ENCODE assay signal across 18 cellular contexts in the genomic region with DNA sequence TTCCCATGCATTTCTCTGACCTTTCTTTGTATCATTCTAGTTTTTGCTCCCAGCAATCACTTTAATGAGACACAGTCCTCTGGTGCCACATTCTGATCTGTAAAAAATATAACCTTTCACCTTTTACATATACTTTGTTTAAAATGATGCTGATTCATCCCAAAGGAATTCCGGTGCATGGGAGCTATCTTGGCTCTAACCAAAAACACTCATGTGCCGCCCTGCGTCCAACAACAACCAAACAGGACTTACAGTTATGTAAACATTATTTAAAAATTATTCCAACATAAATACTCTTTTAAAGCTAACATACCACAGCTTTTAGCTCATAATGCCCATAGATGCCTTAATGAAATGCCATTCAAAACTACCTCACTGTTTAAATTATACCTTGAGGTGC. TPM values are rescaled to one million over a fixed set of nuclear protein-coding genes. Genes with fewer than 3 reads are reported as not detected.
"Had no signal": no experiment of that assay in that cellular context is flagged by ENCODE, and none has a peak within 500 bp of the region (broad histone marks: within the 10 kb centered on the region; RNA-seq: fewer than 3 reads in every experiment).

No MANE protein-coding gene starts in this region.

- DNase-seq: activated CD4-positive, alpha-beta memory T cell treated with anti-CD3 and anti-CD28 coated beads for 36 hours; activated CD4-positive, alpha-beta T cell treated with anti-CD3 and anti-CD28 coated beads for 1 hour; activated gamma-delta T cell; activated T-cell treated with anti-CD3 and anti-CD28 coated beads, Interleukin-2, amount 50 U/mL, for 48 hours; anterior cingulate cortex; effector CD8-positive, alpha-beta T cell; mucosa of descending colon; naive thymus-derived CD8-positive, alpha-beta T cell; posterior cingulate gyrus; stimulated activated CD4-positive, alpha-beta T cell treated with anti-CD3 and anti-CD28 coated beads, Interleukin-15, amount 100 ng/mL, for 24 hours; stimulated activated CD4-positive, alpha-beta T cell treated with anti-CD3 and anti-CD28 coated beads, Interleukin-4, amount 100 ng/mL, for 24 hours; stimulated activated naive CD8-positive, alpha-beta T cell treated with anti-CD3 and anti-CD28 coated beads, Interleukin-15, amount 100 ng/mL, for 72 hours; tibial artery; uterus had no signal

- H3K4me1 ChIP-seq: breast epithelium, uterus had no signal

- H3K9me3 ChIP-seq: breast epithelium, mucosa of descending colon, tibial artery, uterus had no signal

- H3K27ac ChIP-seq: breast epithelium, epithelial cell of prostate, tibial artery, uterus had no signal

- H3K36me3 ChIP-seq: breast epithelium, tibial artery, uterus had no signal

- H3K27me3 ChIP-seq: breast epithelium, tibial artery, uterus had no signal

- ATAC-seq: mucosa of descending colon; naive thymus-derived CD8-positive, alpha-beta T cell; stimulated activated naive CD8-positive, alpha-beta T cell treated with anti-CD3 and anti-CD28 coated beads, Interleukin-15, amount 100 ng/mL, for 72 hours had no signal

- H3K4me3 ChIP-seq: breast epithelium, lung, mucosa of descending colon, tibial artery, uterus had no signal

RNA-seq across cellular contexts. Expression of gene OPALIN, which starts 7.7 kb away (rescaled TPM):
- total RNA-seq: activated CD4-positive, alpha-beta memory T cell treated with anti-CD3 and anti-CD28 coated beads for 36 hours; breast epithelium; lung; mucosa of descending colon; naive thymus-derived CD8-positive, alpha-beta T cell; skeletal muscle tissue; uterus had no signal
- polyA plus RNA-seq: lung; naive thymus-derived CD8-positive, alpha-beta T cell had no signal
